Comparison of ENCODE assay signal across 8 cellular contexts in the genomic region with DNA sequence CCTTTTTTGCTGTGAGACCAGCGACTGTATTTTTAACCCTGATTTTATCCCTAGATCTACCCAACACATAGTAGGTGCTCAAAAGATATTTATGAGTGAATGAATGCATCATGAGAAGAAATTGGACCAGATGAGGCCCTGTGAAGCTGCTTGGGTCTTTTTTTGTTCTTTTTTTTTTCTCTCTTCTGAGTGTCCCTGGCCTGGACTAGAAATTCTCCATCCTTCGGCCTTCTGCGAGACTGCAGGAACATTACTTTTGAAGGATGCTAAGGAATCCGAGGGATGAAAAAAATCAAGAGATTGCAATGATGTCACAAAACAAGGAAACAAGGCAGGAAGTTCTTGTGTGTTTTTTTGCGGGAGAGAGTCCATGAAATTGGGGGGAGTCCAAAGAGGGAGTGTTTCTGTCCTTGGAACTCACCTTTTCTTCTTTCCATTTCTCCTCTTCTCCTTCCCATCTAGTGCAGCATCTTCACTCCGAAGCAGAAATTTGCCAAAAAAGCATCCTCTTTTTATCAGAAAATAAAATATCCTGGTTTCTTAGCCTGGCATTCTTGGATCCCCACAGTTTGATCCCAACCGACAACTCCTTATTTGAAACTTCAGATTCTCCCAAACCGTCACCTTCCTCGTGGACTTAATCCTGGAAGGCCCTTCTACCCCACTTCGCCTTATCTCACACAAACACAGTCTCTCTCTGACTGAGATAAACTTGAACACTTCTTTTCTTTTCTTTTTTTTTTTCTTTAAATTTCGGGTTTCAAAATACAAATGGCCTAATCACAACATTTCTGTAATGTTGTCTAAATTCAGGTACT. TPM values are rescaled to one million over a fixed set of nuclear protein-coding genes. Genes with fewer than 3 reads are reported as not detected.
A peak's percentile ranks its signal among the peaks of the same experiment; 100 is the strongest.
DNase-seq lines count a peak whose midpoint lies in the region; ATAC-seq lines count a peak whose summit lies in the region.

No MANE protein-coding gene starts in this region.

- no peaks in the 10 kb centered on the region for H3K27me3 ChIP-seq in BLaER1 treated with 17β-estradiol and CSF1 and Interleukin-3, amounts not matched to agents 10 nM and 100 nM
- no peaks in the 10 kb centered on the region for H3K27me3 ChIP-seq in adipocyte (replicated peaks; ENCODE audit: control insufficient read depth, insufficient read depth, low read length)

- H3K9ac ChIP-seq in BLaER1 treated with 17β-estradiol and CSF1 and Interleukin-3, amounts not matched to agents 10 nM and 100 nM: peak overlapping the region; percentile 83 to 95 (median 91)
- H3K9ac ChIP-seq in adipocyte (ENCODE audit: low read length): peak overlapping the region; percentile 92

- DNase-seq in HT1080 (ENCODE audit: low read depth): peak; percentile 27
- peak; percentile 58 for DNase-seq in adipocyte (ENCODE audit: low read depth)
- peak; percentile 6 for DNase-seq in smooth muscle cell of the brain vasculature (ENCODE audit: low read depth, low spot score)
- no peak for DNase-seq in activated gamma-delta T cell (lab: John Stamatoyannopoulos, UW)

- H3K4me1 ChIP-seq in BLaER1 treated with 17β-estradiol and CSF1 and Interleukin-3, amounts not matched to agents 10 nM and 100 nM: peaks cover 46 to 53% (median 50%) of the 10 kb centered on the region in 10 experiments
- peaks cover 18% of the 10 kb centered on the region for H3K4me1 ChIP-seq in adipocyte (ENCODE audit: control insufficient read depth, insufficient read depth, low read length)

- H3K4me2 ChIP-seq in BLaER1 treated with 17β-estradiol and CSF1 and Interleukin-3, amounts not matched to agents 10 nM and 100 nM: peak overlapping the region; percentile 85 to 98 (median 95)

- peaks cover 0 to 27% (median 6%) of the 10 kb centered on the region in 11 experiments; a peak in 7 of 22 replicates for H4K20me1 ChIP-seq in BLaER1 treated with 17β-estradiol and CSF1 and Interleukin-3, amounts not matched to agents 10 nM and 100 nM

- H3K27ac ChIP-seq in BLaER1 treated with 17β-estradiol and CSF1 and Interleukin-3, amounts not matched to agents 10 nM and 100 nM: peak overlapping the region; percentile 81 to 93 (median 89)

- peaks cover 0 to 13% (median 0%) of the 10 kb centered on the region in 11 experiments; a peak in 4 of 22 replicates for H3K9me3 ChIP-seq in BLaER1 treated with 17β-estradiol and CSF1 and Interleukin-3, amounts not matched to agents 10 nM and 100 nM (replicated peaks in 1 of 11)
- no peaks in the 10 kb centered on the region for H3K9me3 ChIP-seq in adipocyte (ENCODE audit: control insufficient read depth, low read length)

- ATAC-seq in HG02571 (IDR thresholded peaks at IDR 0.05; ENCODE audit: unreplicated experiment) (no peak), HG02884 (IDR thresholded peaks at IDR 0.05; ENCODE audit: unreplicated experiment) (no peak)

- H3K36me3 ChIP-seq in BLaER1 treated with 17β-estradiol and CSF1 and Interleukin-3, amounts not matched to agents 10 nM and 100 nM: peaks cover 0 to 10% (median 0%) of the 10 kb centered on the region in 11 experiments; a peak in 1 of 22 replicates
- H3K36me3 ChIP-seq in adipocyte (ENCODE audit: control insufficient read depth, insufficient read depth, low read length, severe bottlenecking): no peaks in the 10 kb centered on the region

- peak overlapping the region; percentile 75 to 99 (median 92) for H3K4me3 ChIP-seq in BLaER1 treated with 17β-estradiol and CSF1 and Interleukin-3, amounts not matched to agents 10 nM and 100 nM
- H3K4me3 ChIP-seq in adipocyte (ENCODE audit: low read length) (peak overlapping the region; percentile 95), iPS-11a (ENCODE audit: low read depth, low read length) (peak overlapping the region; percentile 77)

RNA-seq across cellular contexts. Expression of gene RUSF1, which starts 0.7 kb away (rescaled TPM):
- 33.2 and 43.9 TPM in 2 replicates for total RNA-seq in HT1080 (2014; rRNA removed; shearing (Covaris generic))
- polyA plus RNA-seq in HT1080 (2015; cell fraction: cytosol; rRNA removed): 46.5 and 50.9 TPM in 2 replicates
- polyA plus RNA-seq in HT1080 (2015; cell fraction: nucleus; rRNA removed): 182 and 207 TPM in 2 replicates

RNA-seq across cellular contexts. Expression of gene AHSP, which starts 18.8 kb away (rescaled TPM):
- total RNA-seq in HT1080 (2014; rRNA removed; shearing (Covaris generic)): not detected in 2 replicates
- polyA plus RNA-seq in HT1080 (2015; cell fraction: cytosol; rRNA removed): not detected in 2 replicates
- not detected in 2 replicates for polyA plus RNA-seq in HT1080 (2015; cell fraction: nucleus; rRNA removed)

RNA-seq across cellular contexts. Expression of gene SLC5A2, which starts 26.0 kb away (rescaled TPM):
- total RNA-seq in HT1080 (2014; rRNA removed; shearing (Covaris generic)): not detected in 2 replicates
- not detected in 2 replicates for polyA plus RNA-seq in HT1080 (2015; cell fraction: cytosol; rRNA removed)
- polyA plus RNA-seq in HT1080 (2015; cell fraction: nucleus; rRNA removed): not detected in 2 replicates

RNA-seq across cellular contexts. Expression of gene TGFB1I1, which starts 37.0 kb away (rescaled TPM):
- total RNA-seq in HT1080 (2014; rRNA removed; shearing (Covaris generic)): 35.9 and 90.6 TPM in 2 replicates
- polyA plus RNA-seq in HT1080 (2015; cell fraction: cytosol; rRNA removed): 115 and 118 TPM in 2 replicates
- polyA plus RNA-seq in HT1080 (2015; cell fraction: nucleus; rRNA removed): 130 and 132 TPM in 2 replicates

RNA-seq across cellular contexts. Expression of gene ARMC5, which starts 49.6 kb away (rescaled TPM):
- 19.8 and 21.5 TPM in 2 replicates for total RNA-seq in HT1080 (2014; rRNA removed; shearing (Covaris generic))
- polyA plus RNA-seq in HT1080 (2015; cell fraction: cytosol; rRNA removed): 10.3 and 10.5 TPM in 2 replicates
- polyA plus RNA-seq in HT1080 (2015; cell fraction: nucleus; rRNA removed): 27.1 and 27.7 TPM in 2 replicates
